8 cellular contexts compared by ENCODE assay signal in the genomic region with DNA sequence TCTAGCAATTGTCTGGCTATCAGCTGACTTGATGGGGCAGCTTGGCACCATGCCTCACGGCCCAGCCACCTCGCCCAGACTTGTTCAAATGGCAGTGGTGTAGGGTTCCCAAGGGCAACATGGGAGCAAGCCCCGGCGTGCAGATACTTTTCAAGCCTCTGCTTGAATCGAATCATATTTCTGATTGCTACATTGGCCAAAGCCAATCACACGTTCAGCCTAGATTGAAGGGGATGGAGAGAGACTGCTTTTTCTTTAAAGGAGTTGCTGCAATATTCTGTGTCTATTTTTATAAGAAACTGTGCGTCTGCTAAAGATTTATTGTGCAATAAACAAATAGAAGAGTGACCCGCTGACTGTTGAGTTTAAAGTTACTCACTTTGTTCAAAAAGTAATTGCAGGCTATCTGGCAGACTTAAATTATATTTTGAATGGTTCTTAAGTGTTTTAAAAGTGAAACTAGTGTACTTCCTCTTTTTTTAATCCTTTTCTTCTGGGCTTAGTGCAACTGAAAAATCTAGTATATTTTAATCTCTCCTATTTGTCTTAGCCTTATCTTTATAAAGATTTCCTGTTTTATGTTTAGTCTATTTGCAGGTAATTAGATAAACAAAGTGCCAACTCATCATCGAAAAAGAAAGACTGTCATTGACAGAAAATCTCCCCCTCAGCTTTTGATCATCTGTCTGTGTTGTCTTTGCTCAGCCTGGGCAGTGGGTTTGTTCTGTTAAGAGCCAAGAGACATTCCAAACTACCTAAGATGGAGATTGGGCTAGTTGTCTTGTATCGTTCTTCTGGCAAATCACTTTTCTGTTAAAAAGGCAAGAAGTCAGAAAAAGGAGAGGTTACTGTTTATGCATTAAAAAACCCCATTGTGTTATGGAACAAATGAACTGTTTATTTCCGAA.
DNase-seq lines count a peak whose midpoint lies in the region; ATAC-seq, FAIRE-seq and TF ChIP-seq lines count a peak whose summit lies in the region.

No MANE protein-coding gene starts in this region.

- no peak for FAIRE-seq in H1 (lab: Jason Lieb, UNC)

- no peaks in the 10 kb centered on the region for H3K27me3 ChIP-seq in H1 (replicated peaks in 1 of 4; ENCODE audit: control insufficient read depth in 3 of 4, extremely low read depth in 1 of 4, insufficient read depth in 3 of 4, low read length in 3 of 4)
- H3K27me3 ChIP-seq in H9 (ENCODE audit: insufficient read depth, low read length), result no peaks in the 10 kb centered on the region

- H3K4me2 ChIP-seq in H1 (ENCODE audit: insufficient read depth in 1 of 2, low read depth in 2 of 2, low read length in 2 of 2), result no peak overlapping the region
- no peak overlapping the region for H3K4me2 ChIP-seq in H9 (ENCODE audit: insufficient read depth, insufficient read length, low read length)

- ATAC-seq in HG02798 (IDR thresholded peaks at IDR 0.05; ENCODE audit: poor library complexity, unreplicated experiment) (peak; percentile 75), HG03108 (IDR thresholded peaks at IDR 0.05; ENCODE audit: unreplicated experiment) (no peak)

- H2BK12ac ChIP-seq in H1 (ENCODE audit: low read depth, low read length) (no peak overlapping the region), H9 (ENCODE audit: insufficient read length, low read depth, low read length) (no peak overlapping the region)

- H3K9me3 ChIP-seq in H1 (ENCODE audit: insufficient read depth in 2 of 2, low read depth in 1 of 2, low read length in 1 of 2), result no peaks in the 10 kb centered on the region; a peak in 1 of 4 replicates
- no peaks in the 10 kb centered on the region for H3K9me3 ChIP-seq in H9 (ENCODE audit: control insufficient read depth, low read depth, low read length)

- no peak overlapping the region for H4K8ac ChIP-seq in H1 (ENCODE audit: extremely low read depth, insufficient read depth, low read length)
- no peak overlapping the region for H4K8ac ChIP-seq in H9 (replicated peaks; ENCODE audit: insufficient read length, low read depth, low read length)

- H2BK5ac ChIP-seq in H1 (ENCODE audit: low read depth, low read length) (no peak overlapping the region), H9 (ENCODE audit: insufficient read length, low read length) (no peak overlapping the region)

- H2AFZ ChIP-seq in H1 (ENCODE audit: low read length) (no peak overlapping the region), H9 (ENCODE audit: low read length) (no peak overlapping the region)

- DNase-seq in Daoy (ENCODE audit: low read depth), result peak; percentile 4
- DNase-seq in NCI-H2227 (lab: John Stamatoyannopoulos, UW; ENCODE audit: unreplicated experiment), result peak; percentile 11
- DNase-seq in H1 (ENCODE audit: low read depth in 1 of 2, low spot score in 2 of 2), result no peak
- DNase-seq in H9, result no peak
- no peak for DNase-seq in GM10248 (ENCODE audit: extremely low spot score)

- no peaks in the 10 kb centered on the region for H4K20me1 ChIP-seq in H1 (replicated peaks in 1 of 2; ENCODE audit: control insufficient read depth in 1 of 2, insufficient read depth in 2 of 2, low read length in 2 of 2)
- no peaks in the 10 kb centered on the region for H4K20me1 ChIP-seq in H9 (ENCODE audit: control insufficient read depth, insufficient read depth, insufficient read length)

- H3K27me3 Mint-ChIP-seq in H9 (ENCODE audit: low read depth), result peaks cover 5% of the 10 kb centered on the region; the same call in 1 of the 2 replicates

- H2BK20ac ChIP-seq in H1 (ENCODE audit: low read length), result no peak overlapping the region
- H2BK20ac ChIP-seq in H9 (ENCODE audit: low read depth, low read length, poor library complexity, severe bottlenecking), result no peak overlapping the region

- no peak for TF ChIP-seq RAD21 in H1 (IDR thresholded peaks at IDR 0.05 in 1 of 2, conservative IDR thresholded peaks at IDR 0.05 in 1 of 2; ENCODE audit: low read depth in 2 of 2, low read length in 2 of 2)

- no peak overlapping the region for H2BK15ac ChIP-seq in H1 (ENCODE audit: low read length)
- no peak overlapping the region for H2BK15ac ChIP-seq in H9 (ENCODE audit: low read depth, low read length)

- no peak overlapping the region for H3K18ac ChIP-seq in H1 (ENCODE audit: extremely low read depth, low read length)
- no peak overlapping the region for H3K18ac ChIP-seq in H9 (ENCODE audit: insufficient read length, low read depth, low read length)

- H3K27ac ChIP-seq in H1 (ENCODE audit: low read depth, low read length) (no peak overlapping the region), skin epidermis (peak overlapping the region in 17 of 21 experiments; percentile 5 to 76 (median 52)), H9 (ENCODE audit: insufficient read length, low read depth, low read length) (no peak overlapping the region)

- peaks cover 8 to 12% of the 10 kb centered on the region in 2 experiments for H3K9me3 Mint-ChIP-seq in H9

- no peak overlapping the region for H3T11ph ChIP-seq in H9 (ENCODE audit: low read length)

- H3K9ac ChIP-seq in H1 (replicated peaks in 1 of 4; ENCODE audit: extremely low read depth in 1 of 4, low read depth in 3 of 4, low read length in 3 of 4), result no peak overlapping the region
- no peak overlapping the region for H3K9ac ChIP-seq in H9 (ENCODE audit: extremely low read depth, insufficient read length, low read length)

- H3K79me2 ChIP-seq in H1 (ENCODE audit: control insufficient read depth in 1 of 2, insufficient read depth in 2 of 2, low read length in 2 of 2), result no peaks in the 10 kb centered on the region
- H3K79me2 ChIP-seq in H9 (ENCODE audit: insufficient read depth, low read length), result no peaks in the 10 kb centered on the region

- H3K4me3 ChIP-seq in H1 (ENCODE audit: extremely low read depth in 1 of 4, insufficient read depth in 2 of 4, low read depth in 3 of 4, low read length in 4 of 4) (no peak overlapping the region), skin epidermis (peak overlapping the region in 2 of 7 experiments; percentile 6)

- no peak overlapping the region for H4K91ac ChIP-seq in H1 (replicated peaks; ENCODE audit: insufficient read length, low read length)
- no peak overlapping the region for H4K91ac ChIP-seq in H9 (ENCODE audit: insufficient read length, low read depth, low read length)

- POLR2A ChIA-PET in H1 (lab: Charles Lee; ENCODE audit: partially characterized antibody) (no interaction called here), GM10248 (lab: Yijun Ruan, JAX) (no interaction called here)

- 82% methylated on average over 11 of the region's 11 CpGs; no CpG with 5 or more reads in 1 of the 2 experiments for WGBS in H1 (ENCODE audit: extremely low coverage in 1 of 2, insufficient coverage in 1 of 2, insufficient read length in 1 of 2, insufficient replicate concordance in 2 of 2, low coverage in 1 of 2, low lambda C conversion rate in 2 of 2, missing lambda C conversion rate in 1 of 2), 2 experiments
- no CpG with 5 or more reads among the region's 11 CpGs for WGBS in H9 (ENCODE audit: extremely low coverage, insufficient read length, low lambda C conversion rate)

- no peak for TF ChIP-seq POLR2A in H1 (IDR thresholded peaks at IDR 0.05; ENCODE audit: control extremely low read depth in 1 of 2, low read depth in 2 of 2, low read length in 2 of 2)

- no peak overlapping the region for H3K4me3 Mint-ChIP-seq in H9

- H3K23ac ChIP-seq in H1 (ENCODE audit: insufficient read length), result peak overlapping the region; percentile 47
- H3K23ac ChIP-seq in H9 (ENCODE audit: insufficient read length, low read depth, low read length), result no peak overlapping the region

- peaks cover 7 to 22% (median 11%) of the 10 kb centered on the region in 3 experiments for H3K36me3 Mint-ChIP-seq in H9 (ENCODE audit: insufficient read depth in 1 of 3, low read depth in 3 of 3)

- H3K23me2 ChIP-seq in H1 (ENCODE audit: low read depth, low read length) (no peaks in the 10 kb centered on the region), H9 (ENCODE audit: insufficient read length, low read depth, low read length, poor library complexity, severe bottlenecking) (no peaks in the 10 kb centered on the region)

- no peak overlapping the region for H3K56ac ChIP-seq in H1 (replicated peaks; ENCODE audit: insufficient read length, low read depth, low read length)
- no peak overlapping the region for H3K56ac ChIP-seq in H9 (ENCODE audit: insufficient read length, low read depth, low read length)

- H3K4me1 ChIP-seq in H1 (replicated peaks in 1 of 4; ENCODE audit: control insufficient read depth in 3 of 4, insufficient read depth in 4 of 4, low read length in 3 of 4) (peaks cover 0 to 2% (median under 1%) of the 10 kb centered on the region in 4 experiments; a peak in 3 of 7 replicates), H9 (ENCODE audit: insufficient read depth, low read length) (no peaks in the 10 kb centered on the region; the same call in 1 of the 2 replicates)

- CTCF ChIA-PET in H1 (lab: Charles Lee; ENCODE audit: partially characterized antibody), result interaction anchor here (6.3 kb wide), 1 partner anchor 15 kb away, joined by 46 read pairs; no protein-coding TSS in a partner anchor
- CTCF ChIA-PET in GM10248 (lab: Yijun Ruan, JAX), result interaction anchor here (2.4 to 3.1 kb wide), 2 partner anchors 15 to 16 kb away, joined by 14 to 17 read pairs; no protein-coding TSS in a partner anchor

- H3K4me1 Mint-ChIP-seq in H9, result peaks cover 8 to 12% of the 10 kb centered on the region in 2 experiments

- no peak overlapping the region for H4K5ac ChIP-seq in H1 (ENCODE audit: insufficient read length, low read depth, low read length)
- no peak overlapping the region for H4K5ac ChIP-seq in H9 (ENCODE audit: insufficient read length, low read depth, low read length)

- H3K27ac Mint-ChIP-seq in H9, result 0 out of 7 replicates have a peak overlapping the region, but pooled peaks of 1 of the 3 experiments have one; percentile 26

- no peak for TF ChIP-seq CTCF in H1 (IDR thresholded peaks at IDR 0.05; ENCODE audit: control extremely low read depth in 1 of 3, insufficient read depth in 1 of 3, low read depth in 1 of 3, low read length in 3 of 3)
- TF ChIP-seq CTCF in H9 (conservative IDR thresholded peaks at IDR 0.05), result no peak
- TF ChIP-seq CTCF in GM10248 (IDR thresholded peaks at IDR 0.05; ENCODE audit: control extremely low read depth, extremely low read depth, low read depth, missing control alignments), result no peak

- no peak overlapping the region for H3K14ac ChIP-seq in H1 (ENCODE audit: insufficient read length)
- no peak overlapping the region for H3K14ac ChIP-seq in H9 (ENCODE audit: insufficient read depth, low read length)

- no peak for TF ChIP-seq EP300 in H1 (IDR thresholded peaks at IDR 0.05; ENCODE audit: borderline replicate concordance in 1 of 2, low read depth in 2 of 2, low read length in 2 of 2)

- H3K36me3 ChIP-seq in H1 (ENCODE audit: control insufficient read depth in 2 of 4, insufficient read depth in 4 of 4, low read length in 3 of 4), result no peaks in the 10 kb centered on the region

- H2AK5ac ChIP-seq in H1 (ENCODE audit: low read depth, low read length) (no peak overlapping the region), H9 (ENCODE audit: insufficient read length, low read length) (no peak overlapping the region)

- H2BK120ac ChIP-seq in H1 (replicated peaks; ENCODE audit: low read depth, low read length) (no peak overlapping the region), H9 (ENCODE audit: low read depth, low read length, poor library complexity, severe bottlenecking) (no peak overlapping the region)

- H3K4ac ChIP-seq in H1 (replicated peaks; ENCODE audit: insufficient read length, low read depth, low read length), result no peak overlapping the region
- H3K4ac ChIP-seq in H9 (ENCODE audit: low read depth, low read length), result no peak overlapping the region

- no peaks in the 10 kb centered on the region for H3K79me1 ChIP-seq in H1 (ENCODE audit: low read depth, low read length)
- H3K79me1 ChIP-seq in H9 (ENCODE audit: insufficient read depth, low read depth, low read length, poor library complexity, severe bottlenecking), result no peaks in the 10 kb centered on the region

Comparison
In these comparisons a context has a peak if more than half of its experiments do, and no peak if none do; other contexts are left out.
1. DNase-seq: peak in Daoy (single experiment) and NCI-H2227 (single experiment); none in H1 (0 of 2), H9 (single experiment) and GM10248 (single experiment).
2. H3K27ac ChIP-seq: peak in skin epidermis (17 of 21); none in H1 (single experiment) and H9 (single experiment).